Comparison of ENCODE assay signal across 8 cellular contexts in genomic region chr3:129824926-129825541, GRCh38.
DNase-seq lines count a peak whose midpoint lies in the region; ATAC-seq and TF ChIP-seq lines count a peak whose summit lies in the region.

No MANE protein-coding gene starts in this region.

- no peak overlapping the region for H3K14ac ChIP-seq in neuronal stem cell (ENCODE audit: low read length)

- H3K9me3 ChIP-seq in DND-41 (ENCODE audit: insufficient read depth, low read length, severe bottlenecking) (no peaks in the 10 kb centered on the region), neuronal stem cell (replicated peaks in 1 of 2; ENCODE audit: control insufficient read depth in 2 of 2, insufficient read depth in 1 of 2, low read depth in 1 of 2, low read length in 2 of 2) (no peaks in the 10 kb centered on the region)

- no peak overlapping the region for H2BK15ac ChIP-seq in neuronal stem cell (ENCODE audit: low read length)

- H3K36me3 ChIP-seq in DND-41 (ENCODE audit: insufficient read depth, low read length) (peaks cover 8% of the 10 kb centered on the region; the same call in 1 of the 2 replicates), neuronal stem cell (replicated peaks in 1 of 2; ENCODE audit: control insufficient read depth in 2 of 2, insufficient read depth in 2 of 2, low read length in 2 of 2) (peaks cover 1 to 43% of the 10 kb centered on the region in 2 donors)

- H2AK5ac ChIP-seq in neuronal stem cell (ENCODE audit: low read depth, low read length), result no peak overlapping the region

- H3K9ac ChIP-seq in DND-41 (ENCODE audit: low read depth, low read length) (no peak overlapping the region), neuronal stem cell (ENCODE audit: low read depth, low read length, poor library complexity) (no peak overlapping the region)

- H3K27ac ChIP-seq in DND-41 (ENCODE audit: low read length), result no peak overlapping the region
- H3K27ac ChIP-seq in neuronal stem cell (replicated peaks; ENCODE audit: low read length), result no peak overlapping the region

- H3K18ac ChIP-seq in neuronal stem cell (ENCODE audit: low read length), result no peak overlapping the region

- no peak overlapping the region for H3K23ac ChIP-seq in neuronal stem cell (ENCODE audit: low read depth, low read length, poor library complexity)

- H3K27me3 ChIP-seq in DND-41 (ENCODE audit: insufficient read depth, low read length, poor library complexity), result no peaks in the 10 kb centered on the region
- no peaks in the 10 kb centered on the region for H3K27me3 ChIP-seq in neuronal stem cell (ENCODE audit: control insufficient read depth in 3 of 3, insufficient read depth in 3 of 3, low read depth in 1 of 3, low read length in 3 of 3)

- no peak overlapping the region for H4K91ac ChIP-seq in neuronal stem cell (ENCODE audit: low read depth, low read length, poor library complexity)

- H3K4me1 ChIP-seq in DND-41 (ENCODE audit: insufficient read depth, low read length) (0 out of 2 replicates have a peak, but pooled peaks cover 2% of the 10 kb centered on the region), neuronal stem cell (ENCODE audit: control insufficient read depth in 2 of 2, insufficient read depth in 1 of 2, low read depth in 1 of 2, low read length in 2 of 2) (peaks cover 0 to 4% of the 10 kb centered on the region in 2 donors)

- H4K20me1 ChIP-seq in DND-41 (ENCODE audit: insufficient read depth, low read length), result peaks cover 2% of the 10 kb centered on the region; the same call in 1 of the 2 replicates

- H3K4ac ChIP-seq in neuronal stem cell (ENCODE audit: low read length), result no peak overlapping the region

- no CpG with 5 or more reads among the region's 3 CpGs for WGBS in neuronal stem cell (ENCODE audit: extremely low coverage in 2 of 2, insufficient read length in 2 of 2, insufficient replicate concordance in 1 of 2), 2 donors

- DNase-seq in DND-41, result peak; percentile 53
- DNase-seq in HFF-Myc (ENCODE audit: extremely low read depth, low read depth), result peak; percentile 24
- DNase-seq in NCI-H526 treated with DMSO at 0.1 percent for 48 hours (lab: John Stamatoyannopoulos, UW), result peak; percentile 26
- DNase-seq in activated CD4-positive, alpha-beta T cell treated with anti-CD3 and anti-CD28 coated beads, Interleukin-2, amount 50 U/mL, for 1 hour, result peak; percentile 25
- peak; percentile 11 for DNase-seq in fibroblast of gingiva (ENCODE audit: low read depth)
- peak; percentile 58 for DNase-seq in neuronal stem cell (ENCODE audit: low spot score)
- no peak for DNase-seq in mesenteric fat pad (ENCODE audit: low spot score)

- no peak overlapping the region for H3K4me2 ChIP-seq in DND-41 (ENCODE audit: insufficient read depth, low read length)
- H3K4me2 ChIP-seq in neuronal stem cell (ENCODE audit: insufficient read depth, low read length, poor library complexity, severe bottlenecking), result no peak overlapping the region

- no peaks in the 10 kb centered on the region for H3K79me1 ChIP-seq in neuronal stem cell (ENCODE audit: low read depth, low read length)

- no peaks in the 10 kb centered on the region for H3K79me2 ChIP-seq in DND-41 (ENCODE audit: insufficient read depth, low read length)

- H2BK120ac ChIP-seq in neuronal stem cell (ENCODE audit: low read depth, low read length), result no peak overlapping the region

- ATAC-seq in DND-41 (ENCODE audit: insufficient read depth, low read depth) (peak; percentile 78; the same call in 2 of the 3 replicates), HG02870 (IDR thresholded peaks at IDR 0.05; ENCODE audit: unreplicated experiment) (no peak)

- no peak overlapping the region for H2BK5ac ChIP-seq in neuronal stem cell (ENCODE audit: low read length)

- no peak overlapping the region for H3K4me3 ChIP-seq in DND-41 (ENCODE audit: low read depth in 1 of 2, low read length in 2 of 2)
- H3K4me3 ChIP-seq in HFF-Myc (replicated peaks; ENCODE audit: low read depth, low read length), result no peak overlapping the region
- H3K4me3 ChIP-seq in neuronal stem cell (ENCODE audit: low read length in 2 of 2), result no peak overlapping the region

- H2AFZ ChIP-seq in DND-41 (ENCODE audit: low read depth, low read length) (no peak overlapping the region), neuronal stem cell (ENCODE audit: low read length) (no peak overlapping the region)

- no peak overlapping the region for H4K8ac ChIP-seq in neuronal stem cell (ENCODE audit: low read depth, low read length)

- no peak overlapping the region for H2BK12ac ChIP-seq in neuronal stem cell (ENCODE audit: low read length)

- TF ChIP-seq CTCF in DND-41 (IDR thresholded peaks at IDR 0.05; ENCODE audit: borderline replicate concordance, extremely low read depth, low read length, poor library complexity, severe bottlenecking), result peak; percentile 71
- TF ChIP-seq CTCF in HFF-Myc (IDR thresholded peaks at IDR 0.05; ENCODE audit: low read depth, low read length, missing control alignments), result peak; percentile 55
